29 cellular contexts compared by ENCODE assay signal in the genomic region with DNA sequence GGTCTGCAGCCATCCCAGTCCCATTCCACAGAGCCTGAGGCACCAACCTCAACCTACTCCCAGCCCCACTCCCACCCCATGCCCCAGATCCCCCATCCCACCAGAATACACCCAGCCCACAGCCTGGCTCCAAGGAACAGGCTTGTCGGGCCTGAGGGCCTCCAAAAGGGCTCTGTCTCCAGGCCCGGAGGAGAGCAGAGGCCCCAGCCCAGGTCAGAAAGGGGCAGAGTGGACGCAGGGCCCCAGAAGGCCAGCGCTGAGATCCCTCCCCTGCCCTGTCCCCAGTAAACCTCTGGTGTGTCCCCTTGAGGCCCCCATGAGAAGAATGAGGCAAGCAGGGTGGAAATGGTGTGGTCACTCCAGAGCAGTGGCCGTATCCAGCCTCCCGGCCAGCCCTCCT.
"Had no signal": no experiment of that assay in that cellular context is flagged by ENCODE, and none has a peak within 500 bp of the region (broad histone marks: within the 10 kb centered on the region; RNA-seq: fewer than 3 reads in every experiment).

No MANE protein-coding gene starts in this region.

- H3K4me3 Mint-ChIP-seq: activated CD4-positive, alpha-beta memory T cell treated with anti-CD3 and anti-CD28 coated beads for 36 hours; activated CD4-positive, alpha-beta T cell treated with anti-CD3 and anti-CD28 coated beads, Interleukin-2, amount 10 ng/mL, durations not matched to agents 24 days and 14 days; activated naive CD4-positive, alpha-beta T cell treated with anti-CD3 and anti-CD28 coated beads, Interleukin-2, amount 50 U/mL, for 24 hours; activated naive CD8-positive, alpha-beta T cell treated with anti-CD3 and anti-CD28 coated beads, Interleukin-2, amount 50 U/mL, for 24 hours; activated T-cell treated with anti-CD3 and anti-CD28 coated beads, Interleukin-2, amount 50 U/mL, for 4 hours; activated T-helper 17 cell treated with anti-CD3 and anti-CD28 coated beads, Interleukin-2, amount 50 U/mL, for 72 hours; central memory CD8-positive, alpha-beta T cell; dendritic cell treated with granulocyte-macrophage colony-stimulating factor and Interleukin-4, amounts not matched to agents 40 ng/mL and 50 ng/mL, for 4 days; endodermal cell; naive thymus-derived CD8-positive, alpha-beta T cell; stimulated activated naive B cell treated with anti-CD40 and anti-IgM and Interleukin-4, amounts not matched to agents 10 μg/mL and 1 μg/mL and 100 μg/mL, for 72 hours; T-helper 1 cell treated with Interleukin-12 subunit alpha and Interleukin-12 subunit beta and Interleukin-4 antibody, amounts not matched to agents 30 μg/mL and 1 μg/mL, for 36 hours; type B pancreatic cell had no signal

- H3K4me1 ChIP-seq: breast epithelium, uterus had no signal

- H3K4me1 Mint-ChIP-seq: activated CD4-positive, alpha-beta T cell treated with anti-CD3 and anti-CD28 coated beads, Interleukin-2, amount 10 ng/mL, durations not matched to agents 24 days and 14 days; activated naive CD4-positive, alpha-beta T cell treated with anti-CD3 and anti-CD28 coated beads, Interleukin-2, amount 50 U/mL, for 24 hours; activated naive CD8-positive, alpha-beta T cell treated with anti-CD3 and anti-CD28 coated beads, Interleukin-2, amount 50 U/mL, for 24 hours; central memory CD8-positive, alpha-beta T cell; naive thymus-derived CD8-positive, alpha-beta T cell had no signal

- H3K27me3 ChIP-seq: breast epithelium, uterus had no signal

- H3K36me3 Mint-ChIP-seq: activated CD4-positive, alpha-beta memory T cell treated with anti-CD3 and anti-CD28 coated beads for 36 hours; activated naive CD4-positive, alpha-beta T cell treated with anti-CD3 and anti-CD28 coated beads, Interleukin-2, amount 50 U/mL, for 24 hours; naive thymus-derived CD8-positive, alpha-beta T cell; stimulated activated naive B cell treated with anti-CD40 and anti-IgM and Interleukin-4, amounts not matched to agents 10 μg/mL and 1 μg/mL and 100 μg/mL, for 72 hours; type B pancreatic cell had no signal

- H3K27ac ChIP-seq: breast epithelium, neutrophil, sigmoid colon, thoracic aorta, uterus had no signal

- ATAC-seq: activated naive CD8-positive, alpha-beta T cell treated with anti-CD3 and anti-CD28 coated beads, Interleukin-2, amount 50 U/mL, for 24 hours; activated T-cell treated with anti-CD3 and anti-CD28 coated beads, Interleukin-2, amount 50 U/mL, for 4 hours; activated T-helper 17 cell treated with anti-CD3 and anti-CD28 coated beads, Interleukin-2, amount 50 U/mL, for 72 hours; esophagus mucosa; naive thymus-derived CD8-positive, alpha-beta T cell had no signal

- H3K9me3 Mint-ChIP-seq: activated CD4-positive, alpha-beta memory T cell treated with anti-CD3 and anti-CD28 coated beads for 36 hours; activated CD4-positive, alpha-beta T cell treated with anti-CD3 and anti-CD28 coated beads, Interleukin-2, amount 10 ng/mL, durations not matched to agents 24 days and 14 days; activated naive CD4-positive, alpha-beta T cell treated with anti-CD3 and anti-CD28 coated beads, Interleukin-2, amount 50 U/mL, for 24 hours; activated naive CD8-positive, alpha-beta T cell treated with anti-CD3 and anti-CD28 coated beads, Interleukin-2, amount 50 U/mL, for 24 hours; activated T-cell treated with anti-CD3 and anti-CD28 coated beads, Interleukin-2, amount 50 U/mL, for 4 hours; activated T-helper 17 cell treated with anti-CD3 and anti-CD28 coated beads, Interleukin-2, amount 50 U/mL, for 72 hours; central memory CD8-positive, alpha-beta T cell; dendritic cell treated with granulocyte-macrophage colony-stimulating factor and Interleukin-4, amounts not matched to agents 40 ng/mL and 50 ng/mL, for 4 days; endodermal cell; naive thymus-derived CD8-positive, alpha-beta T cell; T-helper 1 cell treated with Interleukin-12 subunit alpha and Interleukin-12 subunit beta and Interleukin-4 antibody, amounts not matched to agents 30 μg/mL and 1 μg/mL, for 36 hours; type B pancreatic cell had no signal

- H3K4me3 ChIP-seq: breast epithelium, sigmoid colon, thoracic aorta, uterus had no signal

- H3K36me3 ChIP-seq: breast epithelium, neutrophil, sigmoid colon, thoracic aorta, uterus, WERI-Rb-1 had no signal

- H3K27me3 Mint-ChIP-seq: activated CD4-positive, alpha-beta T cell treated with anti-CD3 and anti-CD28 coated beads, Interleukin-2, amount 10 ng/mL, durations not matched to agents 24 days and 14 days; activated naive CD8-positive, alpha-beta T cell treated with anti-CD3 and anti-CD28 coated beads, Interleukin-2, amount 50 U/mL, for 24 hours; activated T-helper 17 cell treated with anti-CD3 and anti-CD28 coated beads, Interleukin-2, amount 50 U/mL, for 72 hours; type B pancreatic cell had no signal

- H3K9me3 ChIP-seq: breast epithelium, neutrophil, sigmoid colon, thoracic aorta, uterus had no signal

- DNase-seq: activated CD4-positive, alpha-beta memory T cell treated with anti-CD3 and anti-CD28 coated beads for 36 hours; activated CD4-positive, alpha-beta T cell treated with anti-CD3 and anti-CD28 coated beads, Interleukin-2, amount 10 ng/mL, durations not matched to agents 24 days and 14 days; activated CD4-positive, CD25-positive, alpha-beta regulatory T cell treated with anti-CD3 and anti-CD28 coated beads, Interleukin-2, amount 50 U/mL, for 72 hours; activated gamma-delta T cell treated with Interleukin-2 at 50 U/mL for 16 hours; activated naive CD8-positive, alpha-beta T cell treated with anti-CD3 and anti-CD28 coated beads, Interleukin-2, amount 50 U/mL, for 24 hours; activated T-cell treated with anti-CD3 and anti-CD28 coated beads, Interleukin-2, amount 50 U/mL, for 4 hours; endodermal cell; foreskin fibroblast; hippocampal formation; left colon; mammary epithelial cell; naive thymus-derived CD8-positive, alpha-beta T cell; sigmoid colon; small intestine; stimulated activated naive B cell treated with anti-CD40 and anti-IgM and Interleukin-4, amounts not matched to agents 10 μg/mL and 1 μg/mL and 100 μg/mL, for 72 hours; T-helper 9 cell; uterus; WERI-Rb-1 had no signal

- H3K27ac Mint-ChIP-seq: activated CD4-positive, alpha-beta memory T cell treated with anti-CD3 and anti-CD28 coated beads for 36 hours; activated CD4-positive, alpha-beta T cell treated with anti-CD3 and anti-CD28 coated beads, Interleukin-2, amount 10 ng/mL, durations not matched to agents 24 days and 14 days; activated naive CD4-positive, alpha-beta T cell treated with anti-CD3 and anti-CD28 coated beads, Interleukin-2, amount 50 U/mL, for 24 hours; activated naive CD8-positive, alpha-beta T cell treated with anti-CD3 and anti-CD28 coated beads, Interleukin-2, amount 50 U/mL, for 24 hours; activated T-helper 17 cell treated with anti-CD3 and anti-CD28 coated beads, Interleukin-2, amount 50 U/mL, for 72 hours; dendritic cell treated with granulocyte-macrophage colony-stimulating factor and Interleukin-4, amounts not matched to agents 40 ng/mL and 50 ng/mL, for 4 days; endodermal cell; naive thymus-derived CD8-positive, alpha-beta T cell; progenitor cell of endocrine pancreas; stimulated activated naive B cell treated with anti-CD40 and anti-IgM and Interleukin-4, amounts not matched to agents 10 μg/mL and 1 μg/mL and 100 μg/mL, for 72 hours; T-helper 1 cell treated with Interleukin-12 subunit alpha and Interleukin-12 subunit beta and Interleukin-4 antibody, amounts not matched to agents 30 μg/mL and 1 μg/mL, for 36 hours; type B pancreatic cell had no signal
